17 cellular contexts compared by ENCODE assay signal in the genomic region with DNA sequence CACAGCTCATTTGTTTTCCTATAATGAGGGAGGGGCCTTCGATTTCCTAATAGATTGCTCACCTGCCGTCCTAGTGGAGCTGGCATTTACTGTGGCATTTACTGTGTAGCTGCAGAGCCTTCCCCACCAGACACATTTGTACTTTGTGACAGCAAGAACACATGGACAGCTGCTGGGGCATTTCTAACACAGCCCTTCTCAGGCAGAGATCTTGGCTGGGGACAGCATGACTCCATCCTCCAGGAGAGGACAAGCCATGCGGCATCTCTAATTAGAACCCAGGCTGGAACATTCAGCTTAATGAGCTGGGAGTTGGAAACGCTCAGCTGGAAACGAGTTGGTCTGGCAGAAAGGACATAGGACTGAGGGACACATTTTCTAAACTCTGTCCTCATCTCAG.
"Had no signal": no experiment of that assay in that cellular context is flagged by ENCODE, and none has a peak within 500 bp of the region (broad histone marks: within the 10 kb centered on the region; RNA-seq: fewer than 3 reads in every experiment).

No MANE protein-coding gene starts in this region.

- H3K4me1 ChIP-seq: breast epithelium had no signal

- H3K9me3 ChIP-seq: breast epithelium, MG63 had no signal

- H3K27ac ChIP-seq: breast epithelium had no signal

- H3K4me3 ChIP-seq: breast epithelium, MG63 had no signal

- DNase-seq: activated CD4-positive, alpha-beta T cell treated with anti-CD3 and anti-CD28 coated beads for 4 hours; activated CD4-positive, alpha-beta T cell treated with anti-CD3 and anti-CD28 coated beads, Interleukin-2, amount 50 U/mL, for 4 hours; activated CD8-positive, alpha-beta memory T cell treated with anti-CD3 and anti-CD28 coated beads, Interleukin-2, amount 50 U/mL, for 48 hours; activated CD8-positive, alpha-beta T cell treated with anti-CD3 and anti-CD28 coated beads, Interleukin-2, amount 10 ng/mL, durations not matched to agents 7 days and 5 days; activated naive CD4-positive, alpha-beta T cell treated with anti-CD3 and anti-CD28 coated beads, Interleukin-2, amount 50 U/mL, for 16 hours; activated naive CD8-positive, alpha-beta T cell treated with anti-CD3 and anti-CD28 coated beads, Interleukin-2, amount 10 ng/mL, durations not matched to agents 7 days and 5 days; activated T-cell treated with anti-CD3 and anti-CD28 coated beads, Interleukin-2, amount 50 U/mL, for 1 hour; aorta; MG63; MV-4-11; NCI-H1092 treated with DMSO at 0.1 percent for 48 hours; NCI-H187; NCI-H2081 treated with DMSO at 0.1 percent for 48 hours; NCI-H526; PC-3; SHP77 treated with DMSO at 0.1 percent for 48 hours had no signal

- H3K27me3 ChIP-seq: breast epithelium, MG63 had no signal

- H3K36me3 ChIP-seq: breast epithelium, MG63 had no signal
